Comparison of ENCODE assay signal across 8 cellular contexts in the genomic region with DNA sequence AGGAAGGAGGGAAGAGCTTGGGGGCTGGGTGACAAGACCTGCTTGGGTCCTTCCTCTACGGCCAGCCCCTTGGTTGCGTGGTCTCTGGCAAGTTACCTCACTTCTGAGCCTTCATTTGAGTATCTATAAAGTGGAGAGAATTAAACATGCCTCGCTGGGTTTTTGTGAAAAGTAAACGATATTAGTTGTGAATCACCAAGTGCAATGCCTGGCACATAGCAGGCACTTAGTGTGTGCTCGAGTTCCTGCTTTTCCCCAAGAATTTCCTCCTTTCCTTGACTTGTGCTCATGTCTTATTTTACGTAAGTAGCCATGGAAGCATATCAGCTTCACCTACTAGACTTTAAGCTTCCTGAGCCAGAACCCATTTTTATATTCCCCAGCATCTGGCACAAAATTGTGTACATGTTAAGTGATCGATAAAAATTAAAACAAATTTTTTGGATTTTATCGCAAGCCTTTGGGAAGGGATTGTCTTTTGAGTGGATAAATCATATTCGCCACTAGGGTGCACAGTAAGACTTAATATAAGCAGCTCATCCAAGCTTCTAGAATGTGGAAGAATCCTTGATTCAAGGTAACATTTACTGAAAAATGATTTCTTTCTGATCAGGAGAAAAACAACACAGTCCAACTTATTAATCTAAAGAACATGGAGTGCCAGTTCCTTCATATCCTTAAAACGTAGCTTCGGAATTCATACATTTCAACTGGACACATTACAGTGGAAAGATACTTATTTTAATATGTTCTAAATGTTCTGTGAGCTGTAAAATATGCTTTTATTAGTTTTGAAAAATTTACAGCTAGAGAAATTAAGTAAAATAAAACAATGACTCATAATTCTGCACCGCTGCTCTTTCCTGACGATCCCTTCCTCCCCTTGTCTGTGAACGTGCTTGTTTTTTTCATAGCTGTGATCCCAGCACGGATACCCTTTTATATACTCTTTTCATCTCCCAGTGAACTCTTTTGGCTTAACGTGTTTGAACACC. TPM values are rescaled to one million over a fixed set of nuclear protein-coding genes. Genes with fewer than 3 reads are reported as not detected.
DNase-seq lines count a peak whose midpoint lies in the region; ATAC-seq and TF ChIP-seq lines count a peak whose summit lies in the region.

No MANE protein-coding gene starts in this region.

- TF ChIP-seq CTCF in MM.1S (IDR thresholded peaks at IDR 0.05; ENCODE audit: low read length): 0 out of 2 replicates have a peak, but pooled peaks have one; percentile 4
- peak; percentile 49 for TF ChIP-seq CTCF in astrocyte of the spinal cord (IDR thresholded peaks at IDR 0.05; ENCODE audit: low read depth, low read length)
- peak; percentile 47 to 53 for TF ChIP-seq CTCF in left lung (IDR thresholded peaks at IDR 0.05)

- DNase-seq in DMS53 treated with DMSO at 0.1 percent for 48 hours (lab: John Stamatoyannopoulos, UW; ENCODE audit: unreplicated experiment) (peak; percentile 2), MM.1S (no peak), astrocyte of the spinal cord (ENCODE audit: low read depth, low spot score) (peak; percentile 81), left lung (no peak), GM19240 (ENCODE audit: insufficient read length, low spot score) (no peak)
- no peak for DNase-seq in activated CD4-positive, CD25-positive, alpha-beta regulatory T cell (lab: John Stamatoyannopoulos, UW)

- no peak overlapping the region for H3K27ac ChIP-seq in MM.1S (ENCODE audit: low read length)
- peak overlapping the region in 1 of 2 donors; percentile 8 for H3K27ac ChIP-seq in left lung

- H3F3A ChIP-seq in MM.1S (ENCODE audit: insufficient read depth, low read length): no peaks in the 10 kb centered on the region

- no peak overlapping the region for H3K4me2 ChIP-seq in MM.1S (ENCODE audit: low read depth, low read length)

- no peak overlapping the region for H3K4me3 ChIP-seq in MM.1S (ENCODE audit: low read length)
- no peak overlapping the region for H3K4me3 ChIP-seq in astrocyte of the spinal cord (ENCODE audit: low read depth, low read length)
- H3K4me3 ChIP-seq in left lung: no peak overlapping the region

- H3K9me2 ChIP-seq in MM.1S (replicated peaks; ENCODE audit: insufficient read depth, low read length): no peaks in the 10 kb centered on the region

- H3K9ac ChIP-seq in MM.1S (ENCODE audit: low read length): no peak overlapping the region

- no peaks in the 10 kb centered on the region for H3K79me2 ChIP-seq in MM.1S (ENCODE audit: low read length)

- H4K20me1 ChIP-seq in MM.1S (ENCODE audit: insufficient read depth, low read length): no peaks in the 10 kb centered on the region

- intact Hi-C loops in left lung (cut with DNase I): loop anchor here (5.0 to 10.0 kb wide), 2 partner anchors 250 to 267 kb away; no protein-coding TSS in a partner anchor

- H2AFZ ChIP-seq in MM.1S (ENCODE audit: low read length): no peak overlapping the region

- in situ Hi-C loops in astrocyte of the spinal cord (cut with HindIII; ENCODE audit: low sequenced_read_pairs): no loop called here

- no peaks in the 10 kb centered on the region for H3K36me3 ChIP-seq in MM.1S (replicated peaks; ENCODE audit: insufficient read depth, low read length)
- peaks cover 0 to 24% of the 10 kb centered on the region in 2 donors for H3K36me3 ChIP-seq in left lung

- no peaks in the 10 kb centered on the region for H3K27me3 ChIP-seq in MM.1S (replicated peaks; ENCODE audit: insufficient read depth, low read length)
- H3K27me3 ChIP-seq in left lung: no peaks in the 10 kb centered on the region

- H3K4me1 ChIP-seq in MM.1S (ENCODE audit: low read length) (no peaks in the 10 kb centered on the region), left lung (peaks cover 6 to 29% of the 10 kb centered on the region in 2 donors)

- H3K9me3 ChIP-seq in MM.1S (replicated peaks; ENCODE audit: insufficient read depth, low read length) (no peaks in the 10 kb centered on the region), left lung (no peaks in the 10 kb centered on the region)

- peak; percentile 51 for ATAC-seq in left lung
- no peak for ATAC-seq in HG02623 (IDR thresholded peaks at IDR 0.05; ENCODE audit: unreplicated experiment)
- no peak for ATAC-seq in GM18858 (IDR thresholded peaks at IDR 0.05; ENCODE audit: unreplicated experiment)

RNA-seq across cellular contexts. Expression of gene WDR25, which starts 8.8 kb away (rescaled TPM):
- total RNA-seq in left lung: 10 to 100 TPM in 1 of 2 donors, 1 to 10 TPM in 1; 8.4 to 12.1 TPM

Comparison
In these comparisons a context has a peak if more than half of its experiments do, and no peak if none do; other contexts are left out.
1. DNase-seq: peak in DMS53 treated with DMSO at 0.1 percent for 48 hours (single experiment) and astrocyte of the spinal cord (single experiment); none in MM.1S (single experiment), left lung (0 of 2), GM19240 (single experiment) and activated CD4-positive, CD25-positive, alpha-beta regulatory T cell (0 of 4).
2. Peak in every context shown above with its lines, with median percentiles within 50 percentile points of each other: CTCF ChIP-seq.